In genomic region chr17:76333673-76334505, GRCh38 we compare ENCODE assay signal across 1 cellular context.
A peak's percentile ranks its signal among the peaks of the same experiment; 100 is the strongest.
TF ChIP-seq lines count a peak whose summit lies in the region.

No MANE protein-coding gene starts in this region.

TF ChIP-seq in HEK293, 187 proteins besides CTCF, POLR2A, EP300 and RAD21 (continued from another document):
- TF ChIP-seq, protein P1, sequence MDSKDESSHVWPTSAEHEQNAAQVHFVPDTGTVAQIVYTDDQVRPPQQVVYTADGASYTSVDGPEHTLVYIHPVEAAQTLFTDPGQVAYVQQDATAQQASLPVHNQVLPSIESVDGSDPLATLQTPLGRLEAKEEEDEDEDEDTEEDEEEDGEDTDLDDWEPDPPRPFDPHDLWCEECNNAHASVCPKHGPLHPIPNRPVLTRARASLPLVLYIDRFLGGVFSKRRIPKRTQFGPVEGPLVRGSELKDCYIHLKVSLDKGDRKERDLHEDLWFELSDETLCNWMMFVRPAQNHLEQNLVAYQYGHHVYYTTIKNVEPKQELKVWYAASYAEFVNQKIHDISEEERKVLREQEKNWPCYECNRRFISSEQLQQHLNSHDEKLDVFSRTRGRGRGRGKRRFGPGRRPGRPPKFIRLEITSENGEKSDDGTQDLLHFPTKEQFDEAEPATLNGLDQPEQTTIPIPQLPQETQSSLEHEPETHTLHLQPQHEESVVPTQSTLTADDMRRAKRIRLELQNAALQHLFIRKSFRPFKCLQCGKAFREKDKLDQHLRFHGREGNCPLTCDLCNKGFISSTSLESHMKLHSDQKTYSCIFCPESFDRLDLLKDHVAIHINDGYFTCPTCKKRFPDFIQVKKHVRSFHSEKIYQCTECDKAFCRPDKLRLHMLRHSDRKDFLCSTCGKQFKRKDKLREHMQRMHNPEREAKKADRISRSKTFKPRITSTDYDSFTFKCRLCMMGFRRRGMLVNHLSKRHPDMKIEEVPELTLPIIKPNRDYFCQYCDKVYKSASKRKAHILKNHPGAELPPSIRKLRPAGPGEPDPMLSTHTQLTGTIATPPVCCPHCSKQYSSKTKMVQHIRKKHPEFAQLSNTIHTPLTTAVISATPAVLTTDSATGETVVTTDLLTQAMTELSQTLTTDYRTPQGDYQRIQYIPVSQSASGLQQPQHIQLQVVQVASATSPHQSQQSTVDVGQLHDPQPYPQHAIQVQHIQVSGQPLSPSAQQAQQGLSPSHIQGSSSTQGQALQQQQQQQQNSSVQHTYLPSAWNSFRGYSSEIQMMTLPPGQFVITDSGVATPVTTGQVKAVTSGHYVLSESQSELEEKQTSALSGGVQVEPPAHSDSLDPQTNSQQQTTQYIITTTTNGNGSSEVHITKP (tag by site-specific recombination; IDR thresholded peaks at IDR 0.05): peak; percentile 75
- TF ChIP-seq ZNF560 (tag by site-specific recombination; IDR thresholded peaks at IDR 0.05; ENCODE audit: borderline replicate concordance) (no peak), ZNF76 (tag by site-specific recombination; IDR thresholded peaks at IDR 0.05; ENCODE audit: borderline replicate concordance, low read depth) (no peak), YY1 (tag by site-specific recombination; IDR thresholded peaks at IDR 0.05) (no peak), ZNF610 (tag by site-specific recombination; IDR thresholded peaks at IDR 0.05; ENCODE audit: borderline replicate concordance) (no peak), ZNF677 (tag by site-specific recombination; IDR thresholded peaks at IDR 0.05) (no peak), ZBTB10 (tag by site-specific recombination; IDR thresholded peaks at IDR 0.05) (no peak), ZNF701 (tag by site-specific recombination; IDR thresholded peaks at IDR 0.05) (no peak), ZNF132 (tag by site-specific recombination; IDR thresholded peaks at IDR 0.05; ENCODE audit: borderline replicate concordance) (no peak)
TF ChIP-seq in HEK293: peak in this region for 2.
